ENCODE assay signal across 14 cellular contexts in genomic region chr5:151097081-151097480, GRCh38. TPM values are rescaled to one million over a fixed set of nuclear protein-coding genes. Genes with fewer than 3 reads are reported as not detected.
DNase-seq lines count a peak whose midpoint lies in the region; ATAC-seq, FAIRE-seq and TF ChIP-seq lines count a peak whose summit lies in the region.
"Had no signal": no experiment of that assay in that cellular context is flagged by ENCODE, and none has a peak within 500 bp of the region (broad histone marks: within the 10 kb centered on the region; RNA-seq: fewer than 3 reads in every experiment).

No MANE protein-coding gene starts in this region.

- no TSS peak for BruUV-seq in GM12878 (replicated peaks; lab: Mats Ljungman, UMichigan)
- no TSS peak for BruUV-seq in MCF 10A (replicated peaks; lab: Mats Ljungman, UMichigan)

- WGBS in GM12878 (ENCODE audit: insufficient coverage, insufficient replicate concordance, low lambda C conversion rate, missing lambda C conversion rate): 83% methylated on average over 6 of the region's 6 CpGs

- H3K4me3 ChIP-seq in CD4-positive, alpha-beta memory T cell (ENCODE audit: low read length in 2 of 2): no peak overlapping the region
- no peak overlapping the region for H3K4me3 ChIP-seq in GM12878
- H3K4me3 ChIP-seq: GM23338 had no signal

- TF ChIP-seq CTCF in GM12878 (IDR thresholded peaks at IDR 0.05 in 2 of 3, conservative IDR thresholded peaks at IDR 0.05 in 1 of 3; ENCODE audit: control insufficient read depth in 2 of 3, extremely low read depth in 1 of 3, insufficient read depth in 1 of 3, low read depth in 3 of 3, low read length in 3 of 3): no peak
- no peak for TF ChIP-seq CTCF in natural killer cell (IDR thresholded peaks at IDR 0.05)
- TF ChIP-seq CTCF in MCF 10A (IDR thresholded peaks at IDR 0.05; ENCODE audit: unreplicated experiment): no peak

- no peaks in the 10 kb centered on the region for H3K9me3 ChIP-seq in CD4-positive, alpha-beta memory T cell (ENCODE audit: control insufficient read depth in 1 of 2, low read length in 2 of 2)
- no peaks in the 10 kb centered on the region for H3K9me3 ChIP-seq in GM12878 (replicated peaks; ENCODE audit: control insufficient read depth, insufficient read depth, low read length)

- H3K27me3 ChIP-seq in CD4-positive, alpha-beta memory T cell (ENCODE audit: insufficient read depth, low read length): no peaks in the 10 kb centered on the region
- H3K27me3 ChIP-seq in GM12878 (replicated peaks in 1 of 2; ENCODE audit: control insufficient read depth in 2 of 2, insufficient read depth in 2 of 2, low read length in 1 of 2): no peaks in the 10 kb centered on the region

- in situ Hi-C loops in GM12878 (cut with MboI): no loop called here

- RAD21 ChIA-PET in GM12878 (lab: Charles Lee; ENCODE audit: unreplicated experiment): interaction anchor here (0.8 to 5.7 kb wide), 4 partner anchors 13 to 119 kb away, joined by 3 to 94 read pairs (median 8); partner anchors contain the start of gene TNIP1

- peak overlapping the region; percentile 10 for H3K27ac ChIP-seq in CD4-positive, alpha-beta memory T cell (ENCODE audit: low read depth, low read length)
- peak overlapping the region; percentile 83 for H3K27ac ChIP-seq in GM12878 (ENCODE audit: control insufficient read depth, insufficient read depth)
- H3K27ac ChIP-seq: C4-2B had no signal

- CTCF ChIA-PET in CD4-positive, alpha-beta memory T cell (lab: Charles Lee; ENCODE audit: partially characterized antibody): interaction anchor here (2.2 to 3.7 kb wide), 3 partner anchors 18 to 45 kb away, joined by 10 to 31 read pairs (median 18); no protein-coding TSS in a partner anchor
- CTCF ChIA-PET in GM12878 (lab: Yijun Ruan, JAX): interaction anchor here (1.7 to 6.3 kb wide), 6 partner anchors 10 to 45 kb away, joined by 14 to 78 read pairs (median 20); partner anchors contain the start of gene TNIP1
- CTCF ChIA-PET in MCF 10A (lab: Yijun Ruan, JAX): interaction anchor here (0.7 to 6.0 kb wide), 8 partner anchors 11 to 152 kb away, joined by 3 to 72 read pairs (median 7); no protein-coding TSS in a partner anchor

- intact Hi-C loops in CD4-positive, alpha-beta memory T cell (cut with micrococcal nuclease): no loop called here
- intact Hi-C loops in GM12878 (cut with micrococcal nuclease; ENCODE audit: unreplicated experiment) (no loop called here), natural killer cell (cut with micrococcal nuclease) (loop anchor here (5.0 to 10.0 kb wide), 3 partner anchors 40 to 312 kb away; no protein-coding TSS in a partner anchor), MCF 10A (cut with micrococcal nuclease) (no loop called here)

- H3K36me3 Mint-ChIP-seq in CD4-positive, alpha-beta memory T cell: peaks cover 22 to 24% of the 10 kb centered on the region in 2 donors
- H3K36me3 Mint-ChIP-seq in natural killer cell: peaks cover 11% of the 10 kb centered on the region
- H3K36me3 Mint-ChIP-seq in MCF 10A (ENCODE audit: insufficient read depth, unreplicated experiment): no peaks in the 10 kb centered on the region

- no peak overlapping the region for H3K9ac ChIP-seq in GM12878 (ENCODE audit: control insufficient read depth, insufficient read depth, low read length)

- ATAC-seq in GM12878: no peak
- no peak for ATAC-seq in natural killer cell
- ATAC-seq in GM18858 (IDR thresholded peaks at IDR 0.05; ENCODE audit: unreplicated experiment): no peak
- ATAC-seq: GM23338 had no signal

- peaks cover 53 to 89% (median 71%) of the 10 kb centered on the region in 4 donors for H3K4me1 Mint-ChIP-seq in CD4-positive, alpha-beta memory T cell
- peaks cover 90 to 91% of the 10 kb centered on the region in 2 donors for H3K4me1 Mint-ChIP-seq in natural killer cell
- H3K4me1 Mint-ChIP-seq in MCF 10A (ENCODE audit: insufficient read depth, unreplicated experiment): peaks cover 36% of the 10 kb centered on the region

- H3K27ac Mint-ChIP-seq in CD4-positive, alpha-beta memory T cell: peak overlapping the region; percentile 59 to 93 (median 79)
- H3K27ac Mint-ChIP-seq in natural killer cell (peak overlapping the region; percentile 87 to 97), MCF 10A (ENCODE audit: low read depth, unreplicated experiment) (no peak overlapping the region)
- H3K27ac Mint-ChIP-seq: GM23338 had no signal

- H3K79me2 ChIP-seq in GM12878 (ENCODE audit: control insufficient read depth, insufficient read depth, low read length): peaks cover 16% of the 10 kb centered on the region

- no peak for DNase-seq in CD4-positive, alpha-beta memory T cell
- peak; percentile 80 for DNase-seq in MV-4-11 (lab: John Stamatoyannopoulos, UW)
- DNase-seq in GM12878 (ENCODE audit: low read depth, low spot score): no peak
- no peak for DNase-seq in natural killer cell
- no peak for DNase-seq in SK-N-DZ (ENCODE audit: low spot score)
- no peak for DNase-seq in midbrain (lab: John Stamatoyannopoulos, UW)
- DNase-seq in MCF 10A (ENCODE audit: unreplicated experiment): no peak
- DNase-seq: NCI-H1694 treated with DMSO at 0.1 percent for 48 hours; Right ventricle myocardium superior; stimulated activated CD4-positive, alpha-beta T cell treated with anti-CD3 and anti-CD28 coated beads, Interleukin-2, amount 100 ng/mL, for 24 hours had no signal

- peaks cover 16% of the 10 kb centered on the region for H3K36me3 ChIP-seq in CD4-positive, alpha-beta memory T cell (ENCODE audit: insufficient read depth, low read length)
- peaks cover 13% of the 10 kb centered on the region in 2 experiments; a peak in 3 of 4 replicates for H3K36me3 ChIP-seq in GM12878 (ENCODE audit: control insufficient read depth in 2 of 2, insufficient read depth in 2 of 2, low read length in 1 of 2)

- SMC1A ChIA-PET in GM12878 (lab: Charles Lee; ENCODE audit: uncharacterized antibody, unreplicated experiment): interaction anchor here (1.0 to 6.0 kb wide), 13 partner anchors 13 to 117 kb away, joined by 3 to 125 read pairs (median 11); partner anchors contain the start of gene TNIP1

- H2AFZ ChIP-seq in GM12878 (ENCODE audit: control insufficient read depth, low read depth, low read length): no peak overlapping the region
- H2AFZ ChIP-seq: GM23338 had no signal

- no peak overlapping the region for H3K4me2 ChIP-seq in GM12878 (ENCODE audit: control insufficient read depth, insufficient read depth)
- H3K4me2 ChIP-seq: GM23338 had no signal

- no peak for TF ChIP-seq RAD21 in GM12878 (IDR thresholded peaks at IDR 0.05; ENCODE audit: insufficient read depth, low read depth, low read length)

- no peak overlapping the region for H3K4me3 Mint-ChIP-seq in CD4-positive, alpha-beta memory T cell
- H3K4me3 Mint-ChIP-seq in natural killer cell: peak overlapping the region; percentile 35
- no peak overlapping the region for H3K4me3 Mint-ChIP-seq in MCF 10A (ENCODE audit: unreplicated experiment)
- H3K4me3 Mint-ChIP-seq: dendritic cell treated with granulocyte-macrophage colony-stimulating factor and Interleukin-4, amounts not matched to agents 40 ng/mL and 50 ng/mL, for 4 days; GM23338 had no signal

- FAIRE-seq in GM12878 (lab: Jason Lieb, UNC): no peak

- H3K9me3 Mint-ChIP-seq in CD4-positive, alpha-beta memory T cell: peaks cover 0 to 2% (median 0%) of the 10 kb centered on the region in 8 donors
- H3K9me3 Mint-ChIP-seq in natural killer cell (no peaks in the 10 kb centered on the region), MCF 10A (ENCODE audit: unreplicated experiment) (no peaks in the 10 kb centered on the region)
- H3K9me3 Mint-ChIP-seq: dendritic cell treated with granulocyte-macrophage colony-stimulating factor and Interleukin-4, amounts not matched to agents 40 ng/mL and 50 ng/mL, for 4 days; GM23338 had no signal

- TF ChIP-seq EP300 in GM12878 (IDR thresholded peaks at IDR 0.05; ENCODE audit: borderline replicate concordance in 1 of 2, control insufficient read depth in 1 of 2, low read depth in 2 of 2, low read length in 2 of 2): no peak

- no peaks in the 10 kb centered on the region for H3K27me3 Mint-ChIP-seq in CD4-positive, alpha-beta memory T cell
- H3K27me3 Mint-ChIP-seq in natural killer cell (ENCODE audit: low read depth in 2 of 2) (no peaks in the 10 kb centered on the region), MCF 10A (ENCODE audit: insufficient read depth, unreplicated experiment) (no peaks in the 10 kb centered on the region)
- H3K27me3 Mint-ChIP-seq: dendritic cell treated with granulocyte-macrophage colony-stimulating factor and Interleukin-4, amounts not matched to agents 40 ng/mL and 50 ng/mL, for 4 days had no signal

- H3K4me1 ChIP-seq in CD4-positive, alpha-beta memory T cell (ENCODE audit: insufficient read depth, low read length): peaks cover 59% of the 10 kb centered on the region
- H3K4me1 ChIP-seq in GM12878 (ENCODE audit: control insufficient read depth, insufficient read depth, low read length): peaks cover 78% of the 10 kb centered on the region

- H4K20me1 ChIP-seq in GM12878 (ENCODE audit: control insufficient read depth, insufficient read depth): no peaks in the 10 kb centered on the region

- POLR2A ChIA-PET in CD4-positive, alpha-beta memory T cell (lab: Charles Lee; ENCODE audit: partially characterized antibody): interaction anchor here (2.0 to 9.1 kb wide), 3 partner anchors 8 to 16 kb away, joined by 6 to 106 read pairs (median 16); partner anchors contain the start of gene TNIP1
- POLR2A ChIA-PET in GM12878 (lab: Charles Lee): interaction anchor here (0.5 to 8.2 kb wide), 10 partner anchors 8 to 658 kb away, joined by 3 to 222 read pairs (median 4); partner anchors contain the start of genes ANXA6 and TNIP1
- POLR2A ChIA-PET in MCF 10A (lab: Yijun Ruan, JAX): no interaction called here

- TF ChIP-seq POLR2A in GM12878 (IDR thresholded peaks at IDR 0.05; ENCODE audit: low read depth, low read length): no peak

RNA-seq across cellular contexts. Expression of gene TNIP1, which starts 16.2 kb away (rescaled TPM):
- 100 to 1,000 TPM; 227 to 233 TPM for total RNA-seq in CD4-positive, alpha-beta memory T cell
- polyA plus RNA-seq in CD4-positive, alpha-beta memory T cell: 10 to 100 TPM; 31.5 to 70.2 TPM
- total RNA-seq in GM12878 (2013; cell fraction: nucleolus; rRNA removed): 372 and 425 TPM in 2 replicates
- 203 and 223 TPM in 2 replicates for total RNA-seq in GM12878 (2014; rRNA removed)
- 147 and 148 TPM in 2 replicates for total RNA-seq in GM12878 (2014; rRNA removed; fragmentation: Illumina TruSeq; extraction: Trizol)
- 279 and 289 TPM in 2 replicates for total RNA-seq in GM12878 (2021)
- polyA plus RNA-seq in GM12878 (2011; ENCODE audit: low read depth): 132 TPM
- polyA plus RNA-seq in GM12878 (2011; rRNA removed): 156 and 178 TPM in 2 replicates
- polyA plus RNA-seq in GM12878 (2011; cell fraction: cytosol; rRNA removed): 190 and 206 TPM in 2 replicates
- polyA plus RNA-seq in GM12878 (2011; cell fraction: nucleus; rRNA removed): 272 and 287 TPM in 2 replicates
- polyA plus RNA-seq in GM12878 (2012): 262 and 278 TPM in 2 replicates
- polyA plus RNA-seq in GM12878 (2014; fragmentation: Illumina TruSeq; extraction: Trizol): 107 and 151 TPM in 2 replicates
- 10 to 100 TPM in 1 of 2 experiments, 1 to 10 TPM in 1; 4.4 to 13.7 TPM for polyA plus RNA-seq in GM12878 (2014; fragmentation: Nextera tagmentation; extraction: Ambion mirVana)
- polyA plus RNA-seq in GM12878 (2014; rRNA removed): 199 and 200 TPM in 2 replicates
- 100 to 1,000 TPM; 112 to 117 TPM for polyA plus RNA-seq in GM12878 (2016; fragmentation: Nextera tagmentation; extraction: Ambion mirVana)
- 245 and 345 TPM in 2 replicates for polyA minus RNA-seq in GM12878 (2011; rRNA and poly(A)+ RNA removed)
- 117 and 134 TPM in 2 replicates for polyA minus RNA-seq in GM12878 (2011; cell fraction: cytosol; rRNA and poly(A)+ RNA removed)
- 165 and 259 TPM in 2 replicates for polyA minus RNA-seq in GM12878 (2011; cell fraction: nucleus; rRNA and poly(A)+ RNA removed)
- 100 to 1,000 TPM; 140 to 180 (median 153) TPM for total RNA-seq in natural killer cell
- polyA plus RNA-seq in SK-N-DZ (2014; cell fraction: cytosol; rRNA removed): 28.2 and 39.3 TPM in 2 replicates
- polyA plus RNA-seq in SK-N-DZ (2014; cell fraction: nucleus; rRNA removed): 16.4 and 27.8 TPM in 2 replicates
- total RNA-seq in MCF 10A (2022): 246 and 342 TPM in 2 replicates
